ENCODE assay signal across 10 cellular contexts in genomic region chr3:10299679-10300078, GRCh38. TPM values are rescaled to one million over a fixed set of nuclear protein-coding genes. Genes with fewer than 3 reads are reported as not detected.
DNase-seq lines count a peak whose midpoint lies in the region; ATAC-seq and TF ChIP-seq lines count a peak whose summit lies in the region.
"Had no signal": no experiment of that assay in that cellular context is flagged by ENCODE, and none has a peak within 500 bp of the region (broad histone marks: within the 10 kb centered on the region; RNA-seq: fewer than 3 reads in every experiment).

No MANE protein-coding gene starts in this region.

- no peak for DNase-seq in CD4-positive, CD25-positive, alpha-beta regulatory T cell
- no peak for DNase-seq in effector memory CD8-positive, alpha-beta T cell
- DNase-seq in OCI-LY7 (ENCODE audit: low spot score): no peak
- no peak for DNase-seq in putamen (ENCODE audit: low spot score)
- no peak for DNase-seq in ureter (ENCODE audit: low spot score)
- DNase-seq: NCI-H526 had no signal

- no peaks in the 10 kb centered on the region; the same call in 1 of the 2 replicates for H4K20me1 ChIP-seq in OCI-LY7 (ENCODE audit: insufficient read depth, low read length)

- POLR2A ChIA-PET in OCI-LY7 (lab: Charles Lee): no interaction called here

- no peak overlapping the region for H2AFZ ChIP-seq in OCI-LY7 (ENCODE audit: low read length)

- peaks cover 0 to 11% (median 7%) of the 10 kb centered on the region in 4 donors for H3K4me1 Mint-ChIP-seq in CD4-positive, CD25-positive, alpha-beta regulatory T cell
- peaks cover 6 to 12% of the 10 kb centered on the region in 2 donors for H3K4me1 Mint-ChIP-seq in effector memory CD8-positive, alpha-beta T cell (ENCODE audit: low read depth in 2 of 2)
- H3K4me1 Mint-ChIP-seq: neural crest cell had no signal

- ATAC-seq in CD4-positive, CD25-positive, alpha-beta regulatory T cell (ENCODE audit: low read depth in 2 of 2): no peak
- ATAC-seq in GM18907 (IDR thresholded peaks at IDR 0.05; ENCODE audit: unreplicated experiment) (peak; percentile 79), HG03159 (IDR thresholded peaks at IDR 0.05; ENCODE audit: unreplicated experiment) (peak; percentile 57), HG03135 (IDR thresholded peaks at IDR 0.05; ENCODE audit: unreplicated experiment) (no peak)
- no peak for ATAC-seq in effector memory CD8-positive, alpha-beta T cell (replicated peaks)

- H3K4me3 ChIP-seq in CD4-positive, CD25-positive, alpha-beta regulatory T cell (ENCODE audit: low read depth, low read length): no peak overlapping the region
- H3K4me3 ChIP-seq in OCI-LY7 (ENCODE audit: low read depth, low read length, poor library complexity, severe bottlenecking): no peak overlapping the region

- no peaks in the 10 kb centered on the region for H3K9me3 ChIP-seq in CD4-positive, CD25-positive, alpha-beta regulatory T cell (ENCODE audit: control insufficient read depth in 2 of 2, low read length in 2 of 2)
- H3K9me3 ChIP-seq in OCI-LY7 (ENCODE audit: low read length): no peaks in the 10 kb centered on the region

- H3K36me3 Mint-ChIP-seq in CD4-positive, CD25-positive, alpha-beta regulatory T cell: peaks cover 41% of the 10 kb centered on the region
- H3K36me3 Mint-ChIP-seq in effector memory CD8-positive, alpha-beta T cell (ENCODE audit: insufficient read depth): peaks cover 67% of the 10 kb centered on the region

- peaks cover 60% of the 10 kb centered on the region for H3K36me3 ChIP-seq in CD4-positive, CD25-positive, alpha-beta regulatory T cell (ENCODE audit: control insufficient read depth, insufficient read depth, low read length)
- H3K36me3 ChIP-seq in OCI-LY7 (ENCODE audit: insufficient read depth, low read length): peaks cover 73% of the 10 kb centered on the region

- no peaks in the 10 kb centered on the region for H3K9me2 ChIP-seq in OCI-LY7 (ENCODE audit: insufficient read depth, low read length)

- H3K4me3 Mint-ChIP-seq in CD4-positive, CD25-positive, alpha-beta regulatory T cell: no peak overlapping the region
- no peak overlapping the region for H3K4me3 Mint-ChIP-seq in effector memory CD8-positive, alpha-beta T cell
- H3K4me3 Mint-ChIP-seq: neural crest cell had no signal

- no peaks in the 10 kb centered on the region for H3K4me1 ChIP-seq in CD4-positive, CD25-positive, alpha-beta regulatory T cell (ENCODE audit: control insufficient read depth, insufficient read depth, low read length, poor library complexity, severe bottlenecking)
- H3K4me1 ChIP-seq in OCI-LY7 (ENCODE audit: insufficient read depth, low read length, poor library complexity, severe bottlenecking): no peaks in the 10 kb centered on the region

- H3K27me3 ChIP-seq in CD4-positive, CD25-positive, alpha-beta regulatory T cell (ENCODE audit: control insufficient read depth, insufficient read depth, low read length): no peaks in the 10 kb centered on the region

- no peak overlapping the region for H3K4me2 ChIP-seq in OCI-LY7 (ENCODE audit: low read length)

- no peak for TF ChIP-seq CTCF in OCI-LY7 (conservative IDR thresholded peaks at IDR 0.05; ENCODE audit: low read length)

- no TSS peak for BruUV-seq in OCI-LY7 (replicated peaks; lab: Mats Ljungman, UMichigan)

- H3K79me2 ChIP-seq in OCI-LY7 (ENCODE audit: insufficient read depth, low read depth, low read length): no peaks in the 10 kb centered on the region

- intact Hi-C loops in OCI-LY7 (cut with micrococcal nuclease; ENCODE audit: unreplicated experiment): no loop called here

- peak overlapping the region; percentile 52 to 75 (median 54) for H3K27ac Mint-ChIP-seq in CD4-positive, CD25-positive, alpha-beta regulatory T cell
- peak overlapping the region; percentile 81 to 88 for H3K27ac Mint-ChIP-seq in effector memory CD8-positive, alpha-beta T cell

- H3K27ac ChIP-seq in CD4-positive, CD25-positive, alpha-beta regulatory T cell (ENCODE audit: insufficient read depth, low read length, poor library complexity, severe bottlenecking): no peak overlapping the region
- no peak overlapping the region for H3K27ac ChIP-seq in OCI-LY7 (ENCODE audit: low read depth, low read length, poor library complexity, severe bottlenecking)

- no peaks in the 10 kb centered on the region for H3K9me3 Mint-ChIP-seq in CD4-positive, CD25-positive, alpha-beta regulatory T cell
- no peaks in the 10 kb centered on the region for H3K9me3 Mint-ChIP-seq in effector memory CD8-positive, alpha-beta T cell
- H3K9me3 Mint-ChIP-seq: neural crest cell had no signal

- CTCF ChIA-PET in OCI-LY7 (lab: Charles Lee; ENCODE audit: unreplicated experiment): no interaction called here

- no peaks in the 10 kb centered on the region for H3K27me3 Mint-ChIP-seq in CD4-positive, CD25-positive, alpha-beta regulatory T cell
- H3K27me3 Mint-ChIP-seq in effector memory CD8-positive, alpha-beta T cell: no peaks in the 10 kb centered on the region

RNA-seq across cellular contexts. Expression of gene GHRL, which starts 6.9 kb away (rescaled TPM):
- total RNA-seq in CD4-positive, CD25-positive, alpha-beta regulatory T cell: 1.1 TPM
- polyA plus RNA-seq in CD4-positive, CD25-positive, alpha-beta regulatory T cell: under 1 TPM in 3 of 4 donors, not detected in 1; 0.47 to 0.92 (median 0.78) TPM
- total RNA-seq in OCI-LY7 (2014; rRNA removed; shearing (Covaris generic)): 0.32 TPM in 1 of 2 replicates, not detected in the other
- 0.42 and 0.77 TPM in 2 replicates for total RNA-seq in OCI-LY7 (2022)
- 0.81 TPM for total RNA-seq in ureter

RNA-seq across cellular contexts. Expression of gene SEC13, which starts 21.2 kb away (rescaled TPM):
- 72.2 TPM for total RNA-seq in CD4-positive, CD25-positive, alpha-beta regulatory T cell
- 100 to 1,000 TPM; 139 to 155 (median 151) TPM for polyA plus RNA-seq in CD4-positive, CD25-positive, alpha-beta regulatory T cell
- total RNA-seq in OCI-LY7 (2014; rRNA removed; shearing (Covaris generic)): 131 and 132 TPM in 2 replicates
- total RNA-seq in OCI-LY7 (2022): 104 and 111 TPM in 2 replicates
- 82.9 TPM for total RNA-seq in ureter

RNA-seq across cellular contexts. Expression of gene TATDN2, which starts 51.4 kb away (rescaled TPM):
- total RNA-seq in CD4-positive, CD25-positive, alpha-beta regulatory T cell: 86.5 TPM
- 10 to 100 TPM; 10.2 to 17.4 (median 12.6) TPM for polyA plus RNA-seq in CD4-positive, CD25-positive, alpha-beta regulatory T cell
- total RNA-seq in OCI-LY7 (2014; rRNA removed; shearing (Covaris generic)): 22.0 and 22.9 TPM in 2 replicates
- 57.5 and 63.4 TPM in 2 replicates for total RNA-seq in OCI-LY7 (2022)
- total RNA-seq in ureter: 37.8 TPM

Comparison
In these comparisons a context has a peak if more than half of its experiments do, and no peak if none do; other contexts are left out.
1. ATAC-seq: peak in GM18907 (single experiment) and HG03159 (single experiment); none in CD4-positive, CD25-positive, alpha-beta regulatory T cell (0 of 2), effector memory CD8-positive, alpha-beta T cell (single experiment) and HG03135 (single experiment).